In genomic region chr19:925912-926594, GRCh38 we compare ENCODE assay signal across 9 cellular contexts. TPM values are rescaled to one million over a fixed set of nuclear protein-coding genes. Genes with fewer than 3 reads are reported as not detected.
DNase-seq lines count a peak whose midpoint lies in the region; ATAC-seq, FAIRE-seq and TF ChIP-seq lines count a peak whose summit lies in the region.
"Had no signal": no experiment of that assay in that cellular context is flagged by ENCODE, and none has a peak within 500 bp of the region (broad histone marks: within the 10 kb centered on the region; RNA-seq: fewer than 3 reads in every experiment).

A gene with protein sequence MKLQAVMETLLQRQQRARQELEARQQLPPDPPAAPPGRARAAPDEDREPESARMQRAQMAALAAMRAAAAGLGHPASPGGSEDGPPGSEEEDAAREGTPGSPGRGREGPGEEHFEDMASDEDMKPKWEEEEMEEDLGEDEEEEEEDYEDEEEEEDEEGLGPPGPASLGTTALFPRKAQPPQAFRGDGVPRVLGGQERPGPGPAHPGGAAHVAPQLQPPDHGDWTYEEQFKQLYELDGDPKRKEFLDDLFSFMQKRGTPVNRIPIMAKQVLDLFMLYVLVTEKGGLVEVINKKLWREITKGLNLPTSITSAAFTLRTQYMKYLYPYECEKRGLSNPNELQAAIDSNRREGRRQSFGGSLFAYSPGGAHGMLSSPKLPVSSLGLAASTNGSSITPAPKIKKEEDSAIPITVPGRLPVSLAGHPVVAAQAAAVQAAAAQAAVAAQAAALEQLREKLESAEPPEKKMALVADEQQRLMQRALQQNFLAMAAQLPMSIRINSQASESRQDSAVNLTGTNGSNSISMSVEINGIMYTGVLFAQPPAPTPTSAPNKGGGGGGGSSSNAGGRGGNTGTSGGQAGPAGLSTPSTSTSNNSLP (plus strand): TSS chr19:926035. CDS start chr19:929529, 3,494 bp downstream.

- H3K4me1 ChIP-seq in HAP-1 = peaks cover 11% of the 10 kb centered on the region
- H3K4me1 ChIP-seq in Panc1 (ENCODE audit: control insufficient read depth, insufficient read depth, low read length) = no peaks in the 10 kb centered on the region; the same call in 1 of the 2 replicates
- H3K4me1 ChIP-seq in H1 (replicated peaks in 1 of 4; ENCODE audit: control insufficient read depth in 3 of 4, insufficient read depth in 4 of 4, low read length in 3 of 4) = peaks cover 2 to 8% (median 6%) of the 10 kb centered on the region in 4 experiments
- H3K4me1 ChIP-seq in mononuclear cell (ENCODE audit: insufficient read depth, low read length) = peaks cover 33% of the 10 kb centered on the region
- no peaks in the 10 kb centered on the region for H3K4me1 ChIP-seq in aorta (ENCODE audit: control insufficient read depth in 1 of 2, insufficient read depth in 2 of 2, low read length in 2 of 2)

- H2BK120ac ChIP-seq in H1 (replicated peaks; ENCODE audit: low read depth, low read length) = no peak within 1 kb of the TSS

- POLR2A ChIA-PET in Panc1 (lab: Charles Lee) = no interaction called here
- POLR2A ChIA-PET in H1 (lab: Charles Lee; ENCODE audit: partially characterized antibody) = interaction anchor here (1.3 kb wide), 1 partner anchor 52 kb away, joined by 3 read pairs; no protein-coding TSS in a partner anchor

- CTCF ChIA-PET in Panc1 (lab: Charles Lee) = no interaction called here
- CTCF ChIA-PET in H1 (lab: Charles Lee; ENCODE audit: partially characterized antibody) = no interaction called here

- peak within 1 kb of the TSS; percentile 8 for H3K4ac ChIP-seq in H1 (replicated peaks; ENCODE audit: insufficient read length, low read depth, low read length)

- no peak within 1 kb of the TSS; the same call in 1 of the 2 replicates for H2AFZ ChIP-seq in H1 (ENCODE audit: low read length)

- no peak within 1 kb of the TSS for H3K23ac ChIP-seq in H1 (ENCODE audit: insufficient read length)

- no peaks in the 10 kb centered on the region for H3K27me3 ChIP-seq in HAP-1 (ENCODE audit: low read depth)
- no peaks in the 10 kb centered on the region for H3K27me3 ChIP-seq in Panc1 (ENCODE audit: control insufficient read depth, insufficient read depth, low read length)
- H3K27me3 ChIP-seq in H1 (replicated peaks in 1 of 4; ENCODE audit: control insufficient read depth in 3 of 4, extremely low read depth in 1 of 4, insufficient read depth in 3 of 4, low read length in 3 of 4) = peaks cover 4 to 5% (median 5%) of the 10 kb centered on the region in 4 experiments; a peak in 6 of 7 replicates
- peaks cover 2% of the 10 kb centered on the region for H3K27me3 ChIP-seq in mononuclear cell (ENCODE audit: insufficient read depth, low read length)
- H3K27me3 ChIP-seq in aorta (ENCODE audit: control insufficient read depth in 1 of 2, insufficient read depth in 2 of 2, low read length in 1 of 2) = no peaks in the 10 kb centered on the region

- peaks cover 6% of the 10 kb centered on the region; the same call in 1 of the 2 replicates for H3K79me1 ChIP-seq in H1 (ENCODE audit: low read depth, low read length)

- 1% methylated on average over 22 of the region's 78 CpGs; no CpG with 5 or more reads in 1 of the 2 experiments for WGBS in H1 (ENCODE audit: extremely low coverage in 1 of 2, insufficient coverage in 1 of 2, insufficient read length in 1 of 2, insufficient replicate concordance in 2 of 2, low coverage in 1 of 2, low lambda C conversion rate in 2 of 2, missing lambda C conversion rate in 1 of 2), 2 experiments
- 0% methylated on average over 55 to 78 of the region's 78 CpGs for WGBS in aorta, 2 donors

- peak within 1 kb of the TSS; percentile 71 to 84 for H3K4me2 ChIP-seq in H1 (ENCODE audit: insufficient read depth in 1 of 2, low read depth in 2 of 2, low read length in 2 of 2)

- H3K56ac ChIP-seq in H1 (replicated peaks; ENCODE audit: insufficient read length, low read depth, low read length) = peak within 1 kb of the TSS; percentile 32

- H3K18ac ChIP-seq in H1 (ENCODE audit: extremely low read depth, low read length) = peak within 1 kb of the TSS; percentile 32

- no peak for TF ChIP-seq POLR2A in H1 (IDR thresholded peaks at IDR 0.05; ENCODE audit: control extremely low read depth in 1 of 2, low read depth in 2 of 2, low read length in 2 of 2)

- TF ChIP-seq EP300 in H1 (IDR thresholded peaks at IDR 0.05; ENCODE audit: borderline replicate concordance in 1 of 2, low read depth in 2 of 2, low read length in 2 of 2) = no peak

- H3K4me3 ChIP-seq in HAP-1 (peak within 1 kb of the TSS; percentile 76), Panc1 (ENCODE audit: low read depth in 2 of 2, low read length in 2 of 2) (peak within 1 kb of the TSS; percentile 71 to 76), H1 (ENCODE audit: extremely low read depth in 1 of 4, insufficient read depth in 2 of 4, low read depth in 3 of 4, low read length in 4 of 4) (peak within 1 kb of the TSS; percentile 65 to 97 (median 76)), mononuclear cell (ENCODE audit: low read length) (peak within 1 kb of the TSS; percentile 88), aorta (ENCODE audit: low read length in 2 of 2) (peak within 1 kb of the TSS; percentile 77 to 90)

- peaks cover 6% of the 10 kb centered on the region for H3K23me2 ChIP-seq in H1 (ENCODE audit: low read depth, low read length)

- FAIRE-seq in H1 (lab: Jason Lieb, UNC) = no peak
- FAIRE-seq: colon had no signal

- H3K27ac ChIP-seq in Panc1 (ENCODE audit: low read length) = peak within 1 kb of the TSS; percentile 80
- peak within 1 kb of the TSS; percentile 39; the same call in 1 of the 2 replicates for H3K27ac ChIP-seq in H1 (ENCODE audit: low read depth, low read length)
- H3K27ac ChIP-seq in aorta (ENCODE audit: low read depth in 1 of 2, low read length in 2 of 2) = no peak within 1 kb of the TSS

- peak within 1 kb of the TSS; percentile 38 for H4K8ac ChIP-seq in H1 (ENCODE audit: extremely low read depth, insufficient read depth, low read length)

- H3K79me2 ChIP-seq in H1 (ENCODE audit: control insufficient read depth in 1 of 2, insufficient read depth in 2 of 2, low read length in 2 of 2) = peaks cover 0 to 19% of the 10 kb centered on the region in 2 experiments; a peak in 2 of 4 replicates

- peak within 1 kb of the TSS in 3 of 4 experiments; percentile 34 to 68 (median 57); a peak in 5 of 7 replicates for H3K9ac ChIP-seq in H1 (replicated peaks in 1 of 4; ENCODE audit: extremely low read depth in 1 of 4, low read depth in 3 of 4, low read length in 3 of 4)

- H4K5ac ChIP-seq in H1 (ENCODE audit: insufficient read length, low read depth, low read length) = peak within 1 kb of the TSS; percentile 78

- DNase-seq in NCI-H82 (lab: John Stamatoyannopoulos, UW) (peak; percentile 72), NCI-H82 treated with DMSO at 0.1 percent for 48 hours (lab: John Stamatoyannopoulos, UW; ENCODE audit: unreplicated experiment) (no peak), HAP-1 (ENCODE audit: low spot score in 2 of 2) (peak; percentile 26 to 70), Panc1 (ENCODE audit: low read depth, low spot score) (no peak), H1 (ENCODE audit: low read depth in 1 of 2, low spot score in 2 of 2) (no peak), aorta (no peak)
- no peak for DNase-seq in effector CD8-positive, alpha-beta T cell (lab: John Stamatoyannopoulos, UW)

- H2BK5ac ChIP-seq in H1 (ENCODE audit: low read depth, low read length) = peak within 1 kb of the TSS; percentile 61; the same call in 1 of the 2 replicates

- TF ChIP-seq RAD21 in H1 (IDR thresholded peaks at IDR 0.05 in 1 of 2, conservative IDR thresholded peaks at IDR 0.05 in 1 of 2; ENCODE audit: low read depth in 2 of 2, low read length in 2 of 2) = no peak

- TF ChIP-seq CTCF in Panc1 (IDR thresholded peaks at IDR 0.05) (no peak), H1 (IDR thresholded peaks at IDR 0.05; ENCODE audit: control extremely low read depth in 1 of 3, insufficient read depth in 1 of 3, low read depth in 1 of 3, low read length in 3 of 3) (no peak)

- TSS peak; percentile 90 for BruUV-seq in Panc1 (replicated peaks; lab: Mats Ljungman, UMichigan)

- in situ Hi-C loops in HAP-1 (cut with MboI; ENCODE audit: low sequenced_read_pairs) = loop anchor here (10.0 kb wide), 1 partner anchor 319 kb away; the partner anchor contains the start of genes ATP5F1D and MIDN
- in situ Hi-C loops in Panc1 (cut with HindIII; ENCODE audit: low pct_unique_long_range_greater_than_20kb, low sequenced_read_pairs) = no loop called here

- no peak within 1 kb of the TSS for H2BK15ac ChIP-seq in H1 (ENCODE audit: low read length)

- peaks cover 0 to 8% of the 10 kb centered on the region in 2 experiments for H4K20me1 ChIP-seq in H1 (replicated peaks in 1 of 2; ENCODE audit: control insufficient read depth in 1 of 2, insufficient read depth in 2 of 2, low read length in 2 of 2)

- peaks cover 18% of the 10 kb centered on the region for H3K36me3 ChIP-seq in HAP-1 (replicated peaks)
- H3K36me3 ChIP-seq in Panc1 (ENCODE audit: control insufficient read depth, insufficient read depth, low read length) = peaks cover 8% of the 10 kb centered on the region; the same call in 1 of the 2 replicates
- H3K36me3 ChIP-seq in H1 (ENCODE audit: control insufficient read depth in 2 of 4, insufficient read depth in 4 of 4, low read length in 3 of 4) = peaks cover 0 to 12% (median 5%) of the 10 kb centered on the region in 4 experiments; a peak in 2 of 8 replicates
- no peaks in the 10 kb centered on the region for H3K36me3 ChIP-seq in aorta (ENCODE audit: control insufficient read depth in 1 of 2, insufficient read depth in 2 of 2, low read length in 1 of 2)

- H4K91ac ChIP-seq in H1 (replicated peaks; ENCODE audit: insufficient read length, low read length) = peak within 1 kb of the TSS; percentile 85

- no peak within 1 kb of the TSS for H2AK5ac ChIP-seq in H1 (ENCODE audit: low read depth, low read length)

- no peak within 1 kb of the TSS for H2BK20ac ChIP-seq in H1 (ENCODE audit: low read length)

- H3K9me3 ChIP-seq in HAP-1 (no peaks in the 10 kb centered on the region), Panc1 (ENCODE audit: control insufficient read depth, insufficient read depth, low read depth, low read length) (no peaks in the 10 kb centered on the region), H1 (ENCODE audit: insufficient read depth in 2 of 2, low read depth in 1 of 2, low read length in 1 of 2) (no peaks in the 10 kb centered on the region), mononuclear cell (ENCODE audit: low read depth, low read length) (no peaks in the 10 kb centered on the region), aorta (ENCODE audit: control insufficient read depth, low read length) (no peaks in the 10 kb centered on the region)

- ATAC-seq in Panc1 (peak; percentile 50), aorta (ENCODE audit: low FRiP score) (peak; percentile 13)

- H3K14ac ChIP-seq in H1 (ENCODE audit: insufficient read length) = no peak within 1 kb of the TSS

- H2BK12ac ChIP-seq in H1 (ENCODE audit: low read depth, low read length) = peak within 1 kb of the TSS; percentile 82; the same call in 1 of the 2 replicates

- intact Hi-C loops in Panc1 (cut with micrococcal nuclease; ENCODE audit: unreplicated experiment) (no loop called here), aorta (cut with DNase I) (loop anchor here in 1 of 2 donors (10.0 kb wide), 1 partner anchor 261 kb away; the partner anchor contains the start of gene RNF126)

RNA-seq across cellular contexts. Expression of the gene that starts here (rescaled TPM):
- total RNA-seq in Panc1 (2021; ENCODE audit: unreplicated experiment) (28.9 TPM), mononuclear cell (8.0 TPM), aorta (10 to 100 TPM in 1 of 2 donors, 1 to 10 TPM in 1; 9.3 to 13.8 TPM)
- 27.8 TPM for polyA plus RNA-seq in Panc1 (2012; ENCODE audit: insufficient read length)
- total RNA-seq in H1 (2021; fragmentation: NEBNext Ultra II Directional; extraction: Animal tissue kit (Norgen Biotek cat#: 25700)) = 77.4 and 78.4 TPM in 2 replicates
- polyA plus RNA-seq in H1 (2011; rRNA removed) (40.5 and 59.3 TPM in 2 replicates), aorta (1 to 10 TPM in 1 of 2 donors, under 1 TPM in 1; 0.97 to 1.3 TPM)
- 36.7 TPM for polyA plus RNA-seq in H1 (2011; cell fraction: cytosol; rRNA removed)
- polyA plus RNA-seq in H1 (2011; cell fraction: nucleus; rRNA removed) = 81.3 TPM
- polyA plus RNA-seq in H1 (2012, experiment 1 of 2) = 54.1 to 64.5 TPM (median 58.9 TPM) in 4 replicates
- 42.7 TPM for polyA plus RNA-seq in H1 (2012, experiment 2 of 2)
- 56.0 TPM for polyA plus RNA-seq in H1 (2013, experiment 1 of 2)
- 52.3 TPM for polyA plus RNA-seq in H1 (2013, experiment 2 of 2)
- polyA minus RNA-seq in H1 (2011; rRNA and poly(A)+ RNA removed) = 69.0 and 86.2 TPM in 2 replicates
- polyA minus RNA-seq in H1 (2011; cell fraction: cytosol; rRNA and poly(A)+ RNA removed) = 101 TPM
- 66.4 TPM for polyA minus RNA-seq in H1 (2011; cell fraction: nucleus; rRNA and poly(A)+ RNA removed)

Comparison
In these comparisons a context has a peak if more than half of its experiments do, and no peak if none do; other contexts are left out.
1. RNA of the gene that starts here (polyA plus RNA-seq): 36.7 to 81.3 TPM in H1; 0.97 to 1.3 TPM in aorta; every median in the first group is over 10 times any median in the second.
2. DNase-seq: peak in NCI-H82 (single experiment) and HAP-1 (2 of 2); none in NCI-H82 treated with DMSO at 0.1 percent for 48 hours (single experiment), Panc1 (single experiment), H1 (0 of 2), aorta (0 of 2) and effector CD8-positive, alpha-beta T cell (single experiment).
3. H3K27ac ChIP-seq: peak in Panc1 (single experiment) and H1 (single experiment); none in aorta (0 of 2).
4. Peak in every context shown above with its lines, with median percentiles within 50 percentile points of each other: H3K4me3 ChIP-seq.